In genomic region chr12:92759634-92760268, GRCh38 we compare ENCODE assay signal across 11 cellular contexts. TPM values are rescaled to one million over a fixed set of nuclear protein-coding genes. Genes with fewer than 3 reads are reported as not detected.
DNase-seq lines count a peak whose midpoint lies in the region; ATAC-seq and TF ChIP-seq lines count a peak whose summit lies in the region.
"Had no signal": no experiment of that assay in that cellular context is flagged by ENCODE, and none has a peak within 500 bp of the region (broad histone marks: within the 10 kb centered on the region; RNA-seq: fewer than 3 reads in every experiment).

No MANE protein-coding gene starts in this region.

- H3K27me3 ChIP-seq in MG63 (no peaks in the 10 kb centered on the region), kidney epithelial cell (ENCODE audit: control insufficient read depth, insufficient read depth, low read length) (peaks cover 2% of the 10 kb centered on the region)

- TF ChIP-seq CTCF in astrocyte of the spinal cord (IDR thresholded peaks at IDR 0.05; ENCODE audit: low read depth, low read length) (no peak), kidney epithelial cell (IDR thresholded peaks at IDR 0.05; ENCODE audit: insufficient read depth, low read length, poor library complexity, severe bottlenecking) (no peak)

- ATAC-seq in HG03135 (IDR thresholded peaks at IDR 0.05; ENCODE audit: unreplicated experiment) = no peak

- in situ Hi-C loops in astrocyte of the spinal cord (cut with HindIII; ENCODE audit: low sequenced_read_pairs) = no loop called here

- no peak overlapping the region for H3K4me3 ChIP-seq in MG63
- no peak overlapping the region for H3K4me3 ChIP-seq in astrocyte of the spinal cord (ENCODE audit: low read depth, low read length)
- H3K4me3 ChIP-seq in kidney epithelial cell (ENCODE audit: low read depth, low read length) = no peak overlapping the region

- H3K36me3 ChIP-seq in MG63 = no peaks in the 10 kb centered on the region
- no peaks in the 10 kb centered on the region for H3K36me3 ChIP-seq in kidney epithelial cell (ENCODE audit: control insufficient read depth, insufficient read depth, low read length)

- DNase-seq in COLO829 (ENCODE audit: low spot score) (peak; percentile 72), MG63 (peak; percentile 74), astrocyte of the spinal cord (ENCODE audit: low read depth, low spot score) (peak; percentile 94), kidney epithelial cell (ENCODE audit: low read depth) (peak; percentile 76), DMS79 (lab: John Stamatoyannopoulos, UW) (no peak)
- no peak for DNase-seq in activated CD4-positive, alpha-beta T cell treated with anti-CD3 and anti-CD28 coated beads for 4 hours
- DNase-seq in activated CD4-positive, CD25-positive, alpha-beta regulatory T cell (lab: John Stamatoyannopoulos, UW) = no peak
- DNase-seq: activated naive CD8-positive, alpha-beta T cell treated with anti-CD3 and anti-CD28 coated beads, Interleukin-2, amount 10 ng/mL, durations not matched to agents 7 days and 5 days; naive B cell had no signal

- no peaks in the 10 kb centered on the region for H3K9me3 ChIP-seq in MG63

RNA-seq across cellular contexts. Expression of gene PLEKHG7, which starts 57.0 kb away (rescaled TPM):
- not detected in 2 replicates for total RNA-seq in MG63 (2014; rRNA removed; shearing (Covaris generic); ENCODE audit: low replicate concordance)
- not detected in 2 replicates for total RNA-seq in kidney epithelial cell
- total RNA-seq: activated naive CD8-positive, alpha-beta T cell treated with anti-CD3 and anti-CD28 coated beads, Interleukin-2, amount 10 ng/mL, durations not matched to agents 7 days and 5 days; glomerular endothelial cell had no signal

Comparison
In these comparisons a context has a peak if more than half of its experiments do, and no peak if none do; other contexts are left out.
1. DNase-seq: peak in COLO829 (single experiment), MG63 (single experiment), astrocyte of the spinal cord (single experiment) and kidney epithelial cell (single experiment); none in activated CD4-positive, alpha-beta T cell treated with anti-CD3 and anti-CD28 coated beads for 4 hours (0 of 2), activated CD4-positive, CD25-positive, alpha-beta regulatory T cell (0 of 4) and DMS79 (single experiment).